ENCODE assay signal across 10 cellular contexts in genomic region chr13:61414686-61415664, GRCh38. TPM values are rescaled to one million over a fixed set of nuclear protein-coding genes. Genes with fewer than 3 reads are reported as not detected.
DNase-seq lines count a peak whose midpoint lies in the region; ATAC-seq, FAIRE-seq and TF ChIP-seq lines count a peak whose summit lies in the region.
"Had no signal": no experiment of that assay in that cellular context is flagged by ENCODE, and none has a peak within 500 bp of the region (broad histone marks: within the 10 kb centered on the region; RNA-seq: fewer than 3 reads in every experiment).

No MANE protein-coding gene starts in this region.

- peak overlapping the region; percentile 60 for H2AFZ ChIP-seq in astrocyte (ENCODE audit: low read depth, low read length)

- H3K79me2 ChIP-seq in astrocyte (ENCODE audit: insufficient read depth, low read length), result no peaks in the 10 kb centered on the region

- H3K4me3 Mint-ChIP-seq in astrocyte (ENCODE audit: unreplicated experiment), result peak overlapping the region; percentile 88
- H3K4me3 Mint-ChIP-seq in activated T-helper 17 cell treated with anti-CD3 and anti-CD28 coated beads, Interleukin-2, amount 50 U/mL, for 72 hours, result no peak overlapping the region
- no peak overlapping the region for H3K4me3 Mint-ChIP-seq in activated CD8-positive, alpha-beta T cell treated with anti-CD3 and anti-CD28 coated beads for 36 hours

- POLR2A ChIA-PET in activated CD8-positive, alpha-beta T cell treated with anti-CD3 and anti-CD28 coated beads for 36 hours (lab: Charles Lee), result interaction anchor here (0.6 kb wide), 1 partner anchor 805 kb away, joined by 4 read pairs; no protein-coding TSS in a partner anchor

- H3K27me3 Mint-ChIP-seq in astrocyte (ENCODE audit: low read depth, unreplicated experiment), result peaks cover 50% of the 10 kb centered on the region
- peaks cover 36% of the 10 kb centered on the region for H3K27me3 Mint-ChIP-seq in activated T-helper 17 cell treated with anti-CD3 and anti-CD28 coated beads, Interleukin-2, amount 50 U/mL, for 72 hours
- peaks cover 28% of the 10 kb centered on the region for H3K27me3 Mint-ChIP-seq in activated CD8-positive, alpha-beta T cell treated with anti-CD3 and anti-CD28 coated beads for 36 hours

- peak overlapping the region; percentile 48 for H3K4me3 ChIP-seq in astrocyte (ENCODE audit: insufficient read depth, low read depth, low read length)
- peak overlapping the region; percentile 95 for H3K4me3 ChIP-seq in iPS-20b (ENCODE audit: low read length)
- H3K4me3 ChIP-seq in skeletal muscle tissue (ENCODE audit: low read length in 3 of 3), result peak overlapping the region; percentile 45 to 68 (median 56)

- H3K4me1 Mint-ChIP-seq in astrocyte (ENCODE audit: low read depth, unreplicated experiment), result peaks cover 4% of the 10 kb centered on the region
- no peaks in the 10 kb centered on the region for H3K4me1 Mint-ChIP-seq in activated T-helper 17 cell treated with anti-CD3 and anti-CD28 coated beads, Interleukin-2, amount 50 U/mL, for 72 hours
- no peaks in the 10 kb centered on the region for H3K4me1 Mint-ChIP-seq in activated CD8-positive, alpha-beta T cell treated with anti-CD3 and anti-CD28 coated beads for 36 hours (ENCODE audit: low read depth)

- no peak overlapping the region for H3K27ac ChIP-seq in astrocyte (ENCODE audit: low read depth, low read length)
- no peak overlapping the region for H3K27ac ChIP-seq in iPS-20b (ENCODE audit: low read length)
- H3K27ac ChIP-seq in skeletal muscle tissue (ENCODE audit: low read depth, low read length), result no peak overlapping the region

- intact Hi-C loops in activated CD8-positive, alpha-beta T cell treated with anti-CD3 and anti-CD28 coated beads for 36 hours (cut with micrococcal nuclease), result no loop called here

- H3K9me3 ChIP-seq in astrocyte (ENCODE audit: insufficient read depth, low read depth, low read length) (no peaks in the 10 kb centered on the region), iPS-20b (ENCODE audit: insufficient read depth, low read depth, low read length) (no peaks in the 10 kb centered on the region), skeletal muscle tissue (ENCODE audit: control insufficient read depth in 3 of 3, low read length in 3 of 3) (no peaks in the 10 kb centered on the region)

- TF ChIP-seq CTCF in astrocyte (IDR thresholded peaks at IDR 0.05; ENCODE audit: insufficient read depth, low read depth, low read length), result no peak
- no peak for TF ChIP-seq CTCF in activated CD8-positive, alpha-beta T cell treated with anti-CD3 and anti-CD28 coated beads for 36 hours (IDR thresholded peaks at IDR 0.05)

- no peak overlapping the region for H3K27ac Mint-ChIP-seq in astrocyte (ENCODE audit: unreplicated experiment)
- H3K27ac Mint-ChIP-seq in activated T-helper 17 cell treated with anti-CD3 and anti-CD28 coated beads, Interleukin-2, amount 50 U/mL, for 72 hours, result no peak overlapping the region
- no peak overlapping the region for H3K27ac Mint-ChIP-seq in activated CD8-positive, alpha-beta T cell treated with anti-CD3 and anti-CD28 coated beads for 36 hours

- ATAC-seq in activated T-helper 17 cell treated with anti-CD3 and anti-CD28 coated beads, Interleukin-2, amount 50 U/mL, for 72 hours (replicated peaks), result no peak
- ATAC-seq in activated CD8-positive, alpha-beta T cell treated with anti-CD3 and anti-CD28 coated beads for 36 hours, result no peak

- H3K9me3 Mint-ChIP-seq in astrocyte (ENCODE audit: unreplicated experiment), result no peaks in the 10 kb centered on the region
- H3K9me3 Mint-ChIP-seq in activated T-helper 17 cell treated with anti-CD3 and anti-CD28 coated beads, Interleukin-2, amount 50 U/mL, for 72 hours, result no peaks in the 10 kb centered on the region
- H3K9me3 Mint-ChIP-seq in activated CD8-positive, alpha-beta T cell treated with anti-CD3 and anti-CD28 coated beads for 36 hours, result peaks cover 1% of the 10 kb centered on the region

- no peak for FAIRE-seq in astrocyte (lab: Jason Lieb, UNC)
- FAIRE-seq: islet of Langerhans had no signal

- no peaks in the 10 kb centered on the region for H3K36me3 Mint-ChIP-seq in astrocyte (ENCODE audit: low read depth, unreplicated experiment)
- no peaks in the 10 kb centered on the region for H3K36me3 Mint-ChIP-seq in activated T-helper 17 cell treated with anti-CD3 and anti-CD28 coated beads, Interleukin-2, amount 50 U/mL, for 72 hours (ENCODE audit: low read depth)
- H3K36me3 Mint-ChIP-seq in activated CD8-positive, alpha-beta T cell treated with anti-CD3 and anti-CD28 coated beads for 36 hours (ENCODE audit: low read depth), result no peaks in the 10 kb centered on the region

- DNase-seq in NCI-H2196 (lab: John Stamatoyannopoulos, UW; ENCODE audit: unreplicated experiment) (peak; percentile 2), NCI-H2196 treated with DMSO at 0.1 percent for 48 hours (lab: John Stamatoyannopoulos, UW; ENCODE audit: unreplicated experiment) (no peak), astrocyte (ENCODE audit: low read depth) (peak; percentile 36)
- DNase-seq in effector CD8-positive, alpha-beta T cell (lab: John Stamatoyannopoulos, UW), result no peak
- no peak for DNase-seq in activated CD8-positive, alpha-beta T cell treated with anti-CD3 and anti-CD28 coated beads for 36 hours

- H3K36me3 ChIP-seq in astrocyte (ENCODE audit: insufficient read depth, low read length) (no peaks in the 10 kb centered on the region), iPS-20b (ENCODE audit: insufficient read depth, low read depth, low read length) (no peaks in the 10 kb centered on the region), skeletal muscle tissue (ENCODE audit: control insufficient read depth in 3 of 3, insufficient read depth in 3 of 3, low read length in 3 of 3) (no peaks in the 10 kb centered on the region)

- peaks cover 31% of the 10 kb centered on the region for H3K27me3 ChIP-seq in astrocyte (ENCODE audit: insufficient read depth, low read length)
- peaks cover 52% of the 10 kb centered on the region for H3K27me3 ChIP-seq in iPS-20b (ENCODE audit: insufficient read depth, low read length)
- H3K27me3 ChIP-seq in skeletal muscle tissue (ENCODE audit: control insufficient read depth in 3 of 3, insufficient read depth in 3 of 3, low read length in 3 of 3), result peaks cover 13 to 32% (median 29%) of the 10 kb centered on the region in 3 donors

- H3K4me1 ChIP-seq in astrocyte (ENCODE audit: insufficient read depth, low read length) (peaks cover 4% of the 10 kb centered on the region), iPS-20b (ENCODE audit: insufficient read depth, low read length) (no peaks in the 10 kb centered on the region), skeletal muscle tissue (ENCODE audit: control insufficient read depth in 3 of 3, insufficient read depth in 3 of 3, low read length in 3 of 3) (peaks cover 3 to 17% (median 15%) of the 10 kb centered on the region in 3 donors)

- H3K9ac ChIP-seq in astrocyte (ENCODE audit: low read length) (no peak overlapping the region), iPS-20b (ENCODE audit: low read depth, low read length) (peak overlapping the region; percentile 48), skeletal muscle tissue (ENCODE audit: low read depth in 1 of 3, low read length in 3 of 3) (peak overlapping the region in 1 of 3 donors; percentile 27)

- H4K20me1 ChIP-seq in astrocyte (ENCODE audit: insufficient read depth, low read length), result no peaks in the 10 kb centered on the region

- H3K4me2 ChIP-seq in astrocyte (ENCODE audit: low read length), result peak overlapping the region; percentile 87

- CTCF ChIA-PET in activated CD8-positive, alpha-beta T cell treated with anti-CD3 and anti-CD28 coated beads for 36 hours (lab: Charles Lee), result interaction anchor here (0.6 kb wide), 1 partner anchor 14 kb away, joined by 3 read pairs; no protein-coding TSS in a partner anchor

RNA-seq across cellular contexts. Expression of gene PCDH20, which starts 0.7 kb away (rescaled TPM):
- 0.14 and 0.16 TPM in 2 replicates for total RNA-seq in astrocyte
- total RNA-seq in skeletal muscle tissue, result 2.6 TPM
- not detected for total RNA-seq in activated T-helper 17 cell treated with anti-CD3 and anti-CD28 coated beads, Interleukin-2, amount 50 U/mL, for 72 hours
- total RNA-seq in activated CD8-positive, alpha-beta T cell treated with anti-CD3 and anti-CD28 coated beads for 36 hours, result not detected
- total RNA-seq: LHCN-M2 had no signal

Comparison
In these comparisons a context has a peak if more than half of its experiments do, and no peak if none do; other contexts are left out.
1. DNase-seq: peak in NCI-H2196 (single experiment) and astrocyte (single experiment); none in NCI-H2196 treated with DMSO at 0.1 percent for 48 hours (single experiment), effector CD8-positive, alpha-beta T cell (single experiment) and activated CD8-positive, alpha-beta T cell treated with anti-CD3 and anti-CD28 coated beads for 36 hours (single experiment).
2. Peak in every context shown above with its lines, with median percentiles within 50 percentile points of each other: H3K4me3 ChIP-seq.